In the genomic region with DNA sequence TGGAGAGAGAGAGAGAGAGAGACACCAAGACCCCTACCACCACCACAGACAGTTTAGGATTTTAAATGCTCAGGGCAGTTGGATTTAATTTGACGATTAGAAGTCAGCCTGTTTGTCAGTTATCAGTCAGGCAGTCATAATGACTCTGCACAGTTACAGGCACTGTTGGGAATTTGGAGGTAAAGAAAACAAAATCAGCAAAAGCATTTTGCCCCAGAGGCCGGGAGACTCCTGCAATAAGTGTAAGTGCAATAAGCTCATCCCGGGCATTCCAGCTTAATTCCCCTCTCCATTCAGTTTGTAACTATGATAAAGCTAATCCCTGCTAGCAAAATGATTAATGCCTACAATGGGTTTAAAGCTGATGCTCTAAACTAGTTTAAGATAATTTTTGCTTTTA, we compare ENCODE assay signal across 11 cellular contexts. TPM values are rescaled to one million over a fixed set of nuclear protein-coding genes. Genes with fewer than 3 reads are reported as not detected.
"Had no signal": no experiment of that assay in that cellular context is flagged by ENCODE, and none has a peak within 500 bp of the region (broad histone marks: within the 10 kb centered on the region; RNA-seq: fewer than 3 reads in every experiment).

No MANE protein-coding gene starts in this region.

- H3K4me3 ChIP-seq: ascending aorta, heart right ventricle, pancreas, tibial nerve had no signal

- H3K27me3 ChIP-seq: ascending aorta, heart right ventricle, pancreas, tibial nerve had no signal

- H3K36me3 Mint-ChIP-seq: activated naive CD8-positive, alpha-beta T cell treated with anti-CD3 and anti-CD28 coated beads, Interleukin-2, amount 10 ng/mL, durations not matched to agents 7 days and 5 days; natural killer cell treated with Interleukin-12 subunit alpha and Interleukin-12 subunit beta and Interleukin-15 and Interleukin-18, amount 100 ng/mL, for 72 hours had no signal

- H3K27ac ChIP-seq: ascending aorta, heart right ventricle, pancreas had no signal

- H3K9me3 ChIP-seq: ascending aorta, heart right ventricle, pancreas, tibial nerve had no signal

- H3K4me1 ChIP-seq: pancreas had no signal

- H3K36me3 ChIP-seq: ascending aorta, heart right ventricle, pancreas, tibial nerve had no signal

- H3K27me3 Mint-ChIP-seq: activated CD8-positive, alpha-beta T cell treated with anti-CD3 and anti-CD28 coated beads for 36 hours; activated naive CD8-positive, alpha-beta T cell treated with anti-CD3 and anti-CD28 coated beads, Interleukin-2, amount 10 ng/mL, durations not matched to agents 7 days and 5 days; natural killer cell treated with Interleukin-12 subunit alpha and Interleukin-12 subunit beta and Interleukin-15 and Interleukin-18, amount 100 ng/mL, for 72 hours had no signal

- H3K4me1 Mint-ChIP-seq: activated naive CD8-positive, alpha-beta T cell treated with anti-CD3 and anti-CD28 coated beads, Interleukin-2, amount 10 ng/mL, durations not matched to agents 7 days and 5 days had no signal

- H3K4me3 Mint-ChIP-seq: activated CD8-positive, alpha-beta T cell treated with anti-CD3 and anti-CD28 coated beads for 36 hours; activated naive CD8-positive, alpha-beta T cell treated with anti-CD3 and anti-CD28 coated beads, Interleukin-2, amount 10 ng/mL, durations not matched to agents 7 days and 5 days; natural killer cell treated with Interleukin-12 subunit alpha and Interleukin-12 subunit beta and Interleukin-15 and Interleukin-18, amount 100 ng/mL, for 72 hours had no signal

- ATAC-seq: activated CD8-positive, alpha-beta T cell treated with anti-CD3 and anti-CD28 coated beads for 36 hours; heart right ventricle; left lobe of liver; natural killer cell treated with Interleukin-12 subunit alpha and Interleukin-12 subunit beta and Interleukin-15 and Interleukin-18, amount 100 ng/mL, for 72 hours; pancreas had no signal

- H3K9me3 Mint-ChIP-seq: activated CD8-positive, alpha-beta T cell treated with anti-CD3 and anti-CD28 coated beads for 36 hours; activated naive CD8-positive, alpha-beta T cell treated with anti-CD3 and anti-CD28 coated beads, Interleukin-2, amount 10 ng/mL, durations not matched to agents 7 days and 5 days; natural killer cell treated with Interleukin-12 subunit alpha and Interleukin-12 subunit beta and Interleukin-15 and Interleukin-18, amount 100 ng/mL, for 72 hours had no signal

- DNase-seq: activated CD4-positive, alpha-beta T cell treated with anti-CD3 and anti-CD28 coated beads for 4 hours; activated CD8-positive, alpha-beta memory T cell treated with anti-CD3 and anti-CD28 coated beads, Interleukin-2, amount 50 U/mL, for 48 hours; activated CD8-positive, alpha-beta T cell treated with anti-CD3 and anti-CD28 coated beads for 36 hours; activated naive CD8-positive, alpha-beta T cell treated with anti-CD3 and anti-CD28 coated beads, Interleukin-2, amount 10 ng/mL, durations not matched to agents 7 days and 5 days; heart right ventricle; pancreas; T1000 had no signal

- H3K27ac Mint-ChIP-seq: activated CD8-positive, alpha-beta T cell treated with anti-CD3 and anti-CD28 coated beads for 36 hours; activated naive CD8-positive, alpha-beta T cell treated with anti-CD3 and anti-CD28 coated beads, Interleukin-2, amount 10 ng/mL, durations not matched to agents 7 days and 5 days; natural killer cell treated with Interleukin-12 subunit alpha and Interleukin-12 subunit beta and Interleukin-15 and Interleukin-18, amount 100 ng/mL, for 72 hours had no signal

RNA-seq across cellular contexts. Expression of a gene that starts 13.5 kb away (rescaled TPM):
- total RNA-seq: activated CD8-positive, alpha-beta T cell treated with anti-CD3 and anti-CD28 coated beads for 36 hours had no signal
